ENCODE assay signal across 8 cellular contexts in the genomic region with DNA sequence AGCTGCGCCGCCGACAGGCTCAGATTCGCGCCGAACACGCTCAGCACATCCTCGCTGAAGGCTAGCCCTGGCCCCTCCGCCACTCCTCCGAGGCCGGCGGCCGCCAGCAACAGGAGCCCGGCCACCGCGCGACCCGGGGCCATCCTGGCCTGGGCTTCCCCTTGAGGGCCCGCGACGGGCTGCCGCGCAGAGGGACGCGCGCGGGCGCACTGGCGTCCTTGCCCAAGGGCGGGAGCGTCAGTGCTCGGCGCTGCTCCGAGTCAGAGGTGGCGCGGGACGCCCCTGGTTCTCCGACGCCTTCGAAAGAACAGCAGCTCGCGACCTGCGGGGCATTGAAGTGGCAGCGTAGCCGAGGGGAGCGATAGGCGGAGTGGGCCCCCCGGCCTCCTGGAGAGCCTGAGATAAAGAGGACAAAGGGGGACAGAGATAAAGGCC. TPM values are rescaled to one million over a fixed set of nuclear protein-coding genes. Genes with fewer than 3 reads are reported as not detected.
DNase-seq lines count a peak whose midpoint lies in the region; ATAC-seq and TF ChIP-seq lines count a peak whose summit lies in the region.

No MANE protein-coding gene starts in this region.

- H3K9me3 ChIP-seq in HUES48 (ENCODE audit: control insufficient read depth, insufficient read depth, low read length) (no peaks in the 10 kb centered on the region), body of pancreas (no peaks in the 10 kb centered on the region), SJCRH30 (replicated peaks) (no peaks in the 10 kb centered on the region)

- intact Hi-C loops in body of pancreas (cut with DNase I): no loop called here

- H3K9ac ChIP-seq in HUES48 (ENCODE audit: low read depth, low read length): peak overlapping the region; percentile 20; the same call in 1 of the 2 replicates

- no peaks in the 10 kb centered on the region for H3K36me3 ChIP-seq in HUES48 (ENCODE audit: control insufficient read depth, insufficient read depth, low read length)
- H3K36me3 ChIP-seq in body of pancreas (replicated peaks in 1 of 2; ENCODE audit: insufficient read depth in 1 of 2, low read depth in 2 of 2): no peaks in the 10 kb centered on the region
- H3K36me3 ChIP-seq in SJCRH30: no peaks in the 10 kb centered on the region

- ATAC-seq in GM21515 (IDR thresholded peaks at IDR 0.05; ENCODE audit: unreplicated experiment) (peak; percentile 48), body of pancreas (peak; percentile 76)

- peak in 1 of 7 experiments; percentile 1 for TF ChIP-seq CTCF in body of pancreas (IDR thresholded peaks at IDR 0.05)

- WGBS in body of pancreas, 2 donors: 0% methylated on average over 48 of the region's 48 CpGs; no CpG with 5 or more reads in 1 of the 2 donors

- H3K27ac ChIP-seq in HUES48 (ENCODE audit: low read depth, low read length) (peak overlapping the region; percentile 68), body of pancreas (peak overlapping the region; percentile 57 to 91 (median 85)), SJCRH30 (no peak overlapping the region)

- peak; percentile 73 to 84 (median 73) for TF ChIP-seq POLR2A in body of pancreas (IDR thresholded peaks at IDR 0.05)

- H3K4me3 ChIP-seq in HUES48 (ENCODE audit: low read depth, low read length): peak overlapping the region; percentile 60
- peak overlapping the region; percentile 12 to 52 for H3K4me3 ChIP-seq in body of pancreas
- H3K4me3 ChIP-seq in SJCRH30: no peak overlapping the region

- H3K27me3 ChIP-seq in HUES48 (ENCODE audit: control insufficient read depth, insufficient read depth, low read length) (peaks cover 44% of the 10 kb centered on the region), body of pancreas (no peaks in the 10 kb centered on the region), SJCRH30 (no peaks in the 10 kb centered on the region)

- DNase-seq in ELF-1 (ENCODE audit: low read depth, low spot score): peak; percentile 79
- peak; percentile 57 for DNase-seq in T-helper 9 cell
- no peak for DNase-seq in body of pancreas
- DNase-seq in iPS-NIHi7 (ENCODE audit: extremely low spot score): peak; percentile 76
- DNase-seq in stimulated activated CD4-positive, alpha-beta T cell treated with anti-CD3 and anti-CD28 coated beads, Interleukin-12 subunit alpha, Interleukin-12 subunit beta, amount 100 ng/mL, for 48 hours (ENCODE audit: low read depth in 2 of 3, low spot score in 1 of 3): peak; percentile 49 to 61 (median 51)
- DNase-seq in SJCRH30: no peak

- peaks cover 42% of the 10 kb centered on the region for H3K4me1 ChIP-seq in HUES48 (ENCODE audit: control insufficient read depth, insufficient read depth, low read length)
- H3K4me1 ChIP-seq in body of pancreas: peaks cover 32% of the 10 kb centered on the region
- peaks cover 15% of the 10 kb centered on the region for H3K4me1 ChIP-seq in SJCRH30

RNA-seq across cellular contexts. Expression of gene SLC39A8, which starts 0.7 kb away (rescaled TPM):
- 10 to 100 TPM; 35.6 to 56.0 TPM for total RNA-seq in body of pancreas
- 0.13 TPM in 1 of 2 replicates, not detected in the other for total RNA-seq in SJCRH30 (2014; rRNA removed; shearing (Covaris generic))

Comparison
In these comparisons a context has a peak if more than half of its experiments do, and no peak if none do; other contexts are left out.
1. DNase-seq: peak in ELF-1 (single experiment), T-helper 9 cell (single experiment), iPS-NIHi7 (single experiment) and stimulated activated CD4-positive, alpha-beta T cell treated with anti-CD3 and anti-CD28 coated beads, Interleukin-12 subunit alpha, Interleukin-12 subunit beta, amount 100 ng/mL, for 48 hours (3 of 3); none in body of pancreas (0 of 4) and SJCRH30 (0 of 2).
2. RNA of gene SLC39A8, which starts 0.7 kb away (total RNA-seq): 35.6 to 56.0 TPM in body of pancreas; 0.13 TPM in SJCRH30; every median in the first group is over 10 times any median in the second.